18 cellular contexts compared by ENCODE assay signal in the genomic region with DNA sequence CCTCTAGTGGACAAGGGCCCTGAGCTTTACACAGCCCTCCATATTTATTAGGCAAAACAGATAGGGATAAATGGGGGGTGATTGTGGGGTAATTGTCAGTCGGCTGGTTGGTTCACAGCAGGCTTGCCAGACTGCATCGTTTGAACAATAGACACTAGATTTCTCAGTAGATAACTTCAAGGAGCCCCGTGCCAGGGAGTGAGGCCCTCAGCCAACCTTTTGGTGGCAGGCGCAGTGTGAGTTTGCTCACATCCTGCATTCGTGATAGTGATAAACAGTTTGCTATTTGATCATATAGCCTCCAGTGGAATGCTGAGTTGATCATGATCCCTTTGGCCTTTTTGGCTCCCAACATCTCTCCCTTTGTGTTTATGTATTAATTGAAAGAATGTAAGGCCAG.
"Had no signal": no experiment of that assay in that cellular context is flagged by ENCODE, and none has a peak within 500 bp of the region (broad histone marks: within the 10 kb centered on the region; RNA-seq: fewer than 3 reads in every experiment).

No MANE protein-coding gene starts in this region.

- H3K9me3 ChIP-seq: body of pancreas, left ventricle myocardium inferior, pancreas, spleen, tibial artery had no signal

- H3K4me3 Mint-ChIP-seq: activated CD4-positive, alpha-beta T cell treated with anti-CD3 and anti-CD28 coated beads, Interleukin-2, amount 10 ng/mL, durations not matched to agents 7 days and 5 days; activated CD8-positive, alpha-beta T cell treated with anti-CD3 and anti-CD28 coated beads, Interleukin-2, amount 10 ng/mL, durations not matched to agents 7 days and 5 days; activated naive CD8-positive, alpha-beta T cell treated with anti-CD3 and anti-CD28 coated beads, Interleukin-2, amount 10 ng/mL, durations not matched to agents 7 days and 5 days; activated T-cell treated with anti-CD3 and anti-CD28 coated beads, Interleukin-2, amount 50 U/mL, for 24 hours; stimulated activated memory B cell treated with anti-CD40 and anti-IgM and Interleukin-4, amounts not matched to agents 10 μg/mL and 1 μg/mL and 100 μg/mL, for 72 hours had no signal

- H3K36me3 Mint-ChIP-seq: activated naive CD8-positive, alpha-beta T cell treated with anti-CD3 and anti-CD28 coated beads, Interleukin-2, amount 10 ng/mL, durations not matched to agents 7 days and 5 days; stimulated activated memory B cell treated with anti-CD40 and anti-IgM and Interleukin-4, amounts not matched to agents 10 μg/mL and 1 μg/mL and 100 μg/mL, for 72 hours had no signal

- H3K4me3 ChIP-seq: body of pancreas, left ventricle myocardium inferior, pancreas, spleen, tibial artery had no signal

- DNase-seq: activated CD4-positive, alpha-beta T cell treated with anti-CD3 and anti-CD28 coated beads, Interleukin-2, amount 10 ng/mL, durations not matched to agents 7 days and 5 days; activated CD4-positive, CD25-positive, alpha-beta regulatory T cell; activated CD8-positive, alpha-beta T cell treated with anti-CD3 and anti-CD28 coated beads, Interleukin-2, amount 10 ng/mL, durations not matched to agents 7 days and 5 days; activated naive CD4-positive, alpha-beta T cell treated with Interleukin-2 at 50 U/mL for 16 hours; activated naive CD8-positive, alpha-beta T cell treated with anti-CD3 and anti-CD28 coated beads, Interleukin-2, amount 10 ng/mL, durations not matched to agents 7 days and 5 days; activated T-cell treated with anti-CD3 and anti-CD28 coated beads, Interleukin-2, amount 50 U/mL, for 24 hours; body of pancreas; left ventricle myocardium inferior; pancreas; spleen; stimulated activated CD4-positive, alpha-beta T cell treated with anti-CD3 and anti-CD28 coated beads, Interleukin-4, amount 100 ng/mL, for 4 hours; T-helper 9 cell; tibial artery had no signal

- H3K27ac ChIP-seq: body of pancreas, left ventricle myocardium inferior, pancreas, spleen, tibial artery had no signal

- FAIRE-seq: endometrium, frontal cortex, pancreas, urothelium cell line had no signal

- H3K9me3 Mint-ChIP-seq: activated CD4-positive, alpha-beta T cell treated with anti-CD3 and anti-CD28 coated beads, Interleukin-2, amount 10 ng/mL, durations not matched to agents 7 days and 5 days; activated naive CD8-positive, alpha-beta T cell treated with anti-CD3 and anti-CD28 coated beads, Interleukin-2, amount 10 ng/mL, durations not matched to agents 7 days and 5 days; activated T-cell treated with anti-CD3 and anti-CD28 coated beads, Interleukin-2, amount 50 U/mL, for 24 hours; activated T-helper 2 cell treated with anti-CD3 and anti-CD28 coated beads, Interferon-gamma antibody, Interleukin-2, Interleukin-4, amounts not matched to agents 10 μg/mL and 5 μg/mL and 100 μg/mL, durations not matched to agents 14 hours and 24 hours and 36 hours; stimulated activated memory B cell treated with anti-CD40 and anti-IgM and Interleukin-4, amounts not matched to agents 10 μg/mL and 1 μg/mL and 100 μg/mL, for 72 hours had no signal

- H3K27me3 ChIP-seq: body of pancreas, pancreas, spleen, tibial artery had no signal

- H3K27me3 Mint-ChIP-seq: activated T-cell treated with anti-CD3 and anti-CD28 coated beads, Interleukin-2, amount 50 U/mL, for 24 hours had no signal

- H3K27ac Mint-ChIP-seq: activated CD4-positive, alpha-beta T cell treated with anti-CD3 and anti-CD28 coated beads, Interleukin-2, amount 10 ng/mL, durations not matched to agents 7 days and 5 days; activated CD8-positive, alpha-beta T cell treated with anti-CD3 and anti-CD28 coated beads, Interleukin-2, amount 10 ng/mL, durations not matched to agents 7 days and 5 days; activated naive CD8-positive, alpha-beta T cell treated with anti-CD3 and anti-CD28 coated beads, Interleukin-2, amount 10 ng/mL, durations not matched to agents 7 days and 5 days; activated T-cell treated with anti-CD3 and anti-CD28 coated beads, Interleukin-2, amount 50 U/mL, for 24 hours; activated T-helper 2 cell treated with anti-CD3 and anti-CD28 coated beads, Interferon-gamma antibody, Interleukin-2, Interleukin-4, amounts not matched to agents 10 μg/mL and 5 μg/mL and 100 μg/mL, durations not matched to agents 14 hours and 24 hours and 36 hours; stimulated activated memory B cell treated with anti-CD40 and anti-IgM and Interleukin-4, amounts not matched to agents 10 μg/mL and 1 μg/mL and 100 μg/mL, for 72 hours had no signal

- H3K36me3 ChIP-seq: left ventricle myocardium inferior, pancreas, spleen, tibial artery had no signal
